ENCODE assay signal across 2 cellular contexts in genomic region chr2:178143481-178143880, GRCh38.
TF ChIP-seq lines count a peak whose summit lies in the region.

No MANE protein-coding gene starts in this region.

TF ChIP-seq in SK-N-SH treated with all-trans-retinoic acid at 6 μM for 48 hours, 23 proteins besides CTCF, POLR2A, EP300 and RAD21 (continued from another document):
- no peak for TF ChIP-seq PATZ1 (CRISPR knock-in tag; IDR thresholded peaks at IDR 0.05; ENCODE audit: borderline replicate concordance)
- no peak for TF ChIP-seq ZNF8 (CRISPR knock-in tag; IDR thresholded peaks at IDR 0.05)
- TF ChIP-seq SNAI2 (CRISPR knock-in tag; IDR thresholded peaks at IDR 0.05), result no peak
- no peak for TF ChIP-seq TCF4 (CRISPR knock-in tag; IDR thresholded peaks at IDR 0.05; ENCODE audit: borderline replicate concordance)
- no peak for TF ChIP-seq CREB5 (CRISPR knock-in tag; IDR thresholded peaks at IDR 0.05; ENCODE audit: low read depth)
- TF ChIP-seq TOX (CRISPR knock-in tag; IDR thresholded peaks at IDR 0.05; ENCODE audit: borderline replicate concordance), result no peak
- no peak for TF ChIP-seq RARB (CRISPR knock-in tag; IDR thresholded peaks at IDR 0.05)
- no peak for TF ChIP-seq OSR1 (CRISPR knock-in tag; IDR thresholded peaks at IDR 0.05)
- no peak for TF ChIP-seq ZFP30 (CRISPR knock-in tag; IDR thresholded peaks at IDR 0.05)
- TF ChIP-seq ZFP3 (CRISPR knock-in tag; IDR thresholded peaks at IDR 0.05), result no peak
- no peak for TF ChIP-seq POU6F1 (CRISPR knock-in tag; IDR thresholded peaks at IDR 0.05; ENCODE audit: borderline replicate concordance, low read depth)
- no peak for TF ChIP-seq CSRNP3 (CRISPR knock-in tag; IDR thresholded peaks at IDR 0.05)

TF ChIP-seq in WTC11, 78 proteins besides CTCF, POLR2A, EP300 and RAD21 (continued from another document):
- TF ChIP-seq FOXP4 (CRISPR knock-in tag; IDR thresholded peaks at IDR 0.05) (no peak), TP53 (CRISPR knock-in tag; IDR thresholded peaks at IDR 0.05) (no peak), ZNF138 (CRISPR knock-in tag; conservative IDR thresholded peaks at IDR 0.05) (no peak), ZBTB21 (CRISPR knock-in tag; IDR thresholded peaks at IDR 0.05; ENCODE audit: borderline replicate concordance) (no peak), ZBTB43 (CRISPR knock-in tag; IDR thresholded peaks at IDR 0.05) (no peak), E2F4 (CRISPR knock-in tag; IDR thresholded peaks at IDR 0.05; ENCODE audit: borderline replicate concordance, low read depth) (no peak), JAZF1 (CRISPR knock-in tag; IDR thresholded peaks at IDR 0.05) (no peak), NR3C1 (CRISPR knock-in tag; conservative IDR thresholded peaks at IDR 0.05; ENCODE audit: low read depth) (no peak), CDX4 (CRISPR knock-in tag; IDR thresholded peaks at IDR 0.05; ENCODE audit: borderline replicate concordance) (no peak), AR (CRISPR knock-in tag; IDR thresholded peaks at IDR 0.05) (no peak), MXD4 (CRISPR knock-in tag; IDR thresholded peaks at IDR 0.05; ENCODE audit: borderline replicate concordance) (no peak), HMGXB4 (CRISPR knock-in tag; IDR thresholded peaks at IDR 0.05) (no peak), ATF3 (CRISPR knock-in tag; conservative IDR thresholded peaks at IDR 0.05) (no peak), NFYB (CRISPR knock-in tag; conservative IDR thresholded peaks at IDR 0.05; ENCODE audit: low read depth) (no peak), NR2C2 (CRISPR knock-in tag; IDR thresholded peaks at IDR 0.05) (no peak), ZNF121 (CRISPR knock-in tag; IDR thresholded peaks at IDR 0.05) (no peak)
